ENCODE assay signal across 32 cellular contexts in genomic region chr10:42869977-42870350, GRCh38.
"Had no signal": no experiment of that assay in that cellular context is flagged by ENCODE, and none has a peak within 500 bp of the region (broad histone marks: within the 10 kb centered on the region; RNA-seq: fewer than 3 reads in every experiment).

No MANE protein-coding gene starts in this region.

- H3K36me3 Mint-ChIP-seq: activated naive CD4-positive, alpha-beta T cell treated with anti-CD3 and anti-CD28 coated beads, Interleukin-2, amount 50 U/mL, for 24 hours; activated naive CD8-positive, alpha-beta T cell treated with anti-CD3 and anti-CD28 coated beads for 36 hours; WTC11 had no signal

- FAIRE-seq: colon, TTC549 had no signal

- H3K4me1 Mint-ChIP-seq: activated naive CD8-positive, alpha-beta T cell treated with anti-CD3 and anti-CD28 coated beads for 36 hours had no signal

- H3K36me3 ChIP-seq: adrenal gland, esophagus squamous epithelium had no signal

- H3K4me3 Mint-ChIP-seq: activated CD4-positive, alpha-beta memory T cell treated with anti-CD3 and anti-CD28 coated beads, Interleukin-2, amount 10 ng/mL, durations not matched to agents 7 days and 5 days; activated CD4-positive, alpha-beta T cell treated with anti-CD3 and anti-CD28 coated beads, Interleukin-2, amount 10 ng/mL, durations not matched to agents 7 days and 5 days; activated naive CD4-positive, alpha-beta T cell treated with anti-CD3 and anti-CD28 coated beads for 36 hours; activated naive CD4-positive, alpha-beta T cell treated with anti-CD3 and anti-CD28 coated beads, Interleukin-2, amount 50 U/mL, for 24 hours; activated naive CD8-positive, alpha-beta T cell treated with anti-CD3 and anti-CD28 coated beads for 36 hours; activated naive CD8-positive, alpha-beta T cell treated with anti-CD3 and anti-CD28 coated beads, Interleukin-2, amount 50 U/mL, for 24 hours; activated T-helper 1 cell treated with anti-CD3 and anti-CD28 coated beads, Interleukin-12 subunit alpha, Interleukin-12 subunit beta, Interleukin-2, Interleukin-4 antibody, amounts not matched to agents 30 ng/mL and 10 ng/mL and 1 ng/mL, durations not matched to agents 14 hours and 24 hours and 36 hours; effector memory CD8-positive, alpha-beta T cell; T-helper 1 cell treated with Interleukin-12 subunit alpha and Interleukin-12 subunit beta and Interleukin-4 antibody, amounts not matched to agents 30 μg/mL and 1 μg/mL, for 36 hours; T-helper 2 cell treated with Interferon-gamma antibody and Interleukin-4, amounts not matched to agents 5 μg/mL and 100 μg/mL, for 36 hours; WTC11 had no signal

- ATAC-seq: activated naive CD8-positive, alpha-beta T cell treated with anti-CD3 and anti-CD28 coated beads, Interleukin-2, amount 50 U/mL, for 24 hours; body of pancreas; effector memory CD8-positive, alpha-beta T cell; WTC11 had no signal

- H3K27ac Mint-ChIP-seq: activated CD4-positive, alpha-beta memory T cell treated with anti-CD3 and anti-CD28 coated beads, Interleukin-2, amount 10 ng/mL, durations not matched to agents 7 days and 5 days; activated CD4-positive, alpha-beta T cell treated with anti-CD3 and anti-CD28 coated beads, Interleukin-2, amount 10 ng/mL, durations not matched to agents 7 days and 5 days; activated naive CD4-positive, alpha-beta T cell treated with anti-CD3 and anti-CD28 coated beads for 36 hours; activated naive CD4-positive, alpha-beta T cell treated with anti-CD3 and anti-CD28 coated beads, Interleukin-2, amount 50 U/mL, for 24 hours; activated naive CD8-positive, alpha-beta T cell treated with anti-CD3 and anti-CD28 coated beads for 36 hours; activated naive CD8-positive, alpha-beta T cell treated with anti-CD3 and anti-CD28 coated beads, Interleukin-2, amount 50 U/mL, for 24 hours; activated T-helper 1 cell treated with anti-CD3 and anti-CD28 coated beads, Interleukin-12 subunit alpha, Interleukin-12 subunit beta, Interleukin-2, Interleukin-4 antibody, amounts not matched to agents 30 ng/mL and 10 ng/mL and 1 ng/mL, durations not matched to agents 14 hours and 24 hours and 36 hours; activated T-helper 2 cell treated with anti-CD3 and anti-CD28 coated beads, Interferon-gamma antibody, Interleukin-2, Interleukin-4, amounts not matched to agents 10 μg/mL and 5 μg/mL and 100 μg/mL, durations not matched to agents 14 hours and 24 hours and 36 hours; effector memory CD8-positive, alpha-beta T cell; T-helper 1 cell treated with Interleukin-12 subunit alpha and Interleukin-12 subunit beta and Interleukin-4 antibody, amounts not matched to agents 30 μg/mL and 1 μg/mL, for 36 hours; T-helper 2 cell treated with Interferon-gamma antibody and Interleukin-4, amounts not matched to agents 5 μg/mL and 100 μg/mL, for 36 hours; WTC11 had no signal

- DNase-seq: activated CD4-positive, alpha-beta memory T cell treated with anti-CD3 and anti-CD28 coated beads, Interleukin-2, amount 10 ng/mL, durations not matched to agents 7 days and 5 days; activated CD4-positive, alpha-beta T cell treated with anti-CD3 and anti-CD28 coated beads for 1 hour; activated CD4-positive, alpha-beta T cell treated with anti-CD3 and anti-CD28 coated beads for 4 hours; activated CD4-positive, alpha-beta T cell treated with anti-CD3 and anti-CD28 coated beads, Interleukin-2, amount 10 ng/mL, durations not matched to agents 7 days and 5 days; activated CD4-positive, alpha-beta T cell treated with anti-CD3 and anti-CD28 coated beads, Interleukin-2, amount 50 U/mL, for 4 hours; activated effector memory CD4-positive, alpha-beta T cell treated with anti-CD3 and anti-CD28 coated beads, Interleukin-2, amount 50 U/mL, for 16 hours; activated naive CD4-positive, alpha-beta T cell treated with anti-CD3 and anti-CD28 coated beads for 36 hours; activated naive CD8-positive, alpha-beta T cell treated with anti-CD3 and anti-CD28 coated beads for 36 hours; activated naive CD8-positive, alpha-beta T cell treated with anti-CD3 and anti-CD28 coated beads, Interleukin-2, amount 50 U/mL, for 24 hours; activated T-cell treated with anti-CD3 and anti-CD28 coated beads, Interleukin-2, amount 50 U/mL, for 1 hour; activated T-cell treated with anti-CD3 and anti-CD28 coated beads, Interleukin-2, amount 50 U/mL, for 48 hours; adrenal gland; amygdala; aorta; body of pancreas; caudate nucleus; cortex of kidney; dermis blood vessel endothelial cell; effector CD4-positive, alpha-beta T cell; effector memory CD8-positive, alpha-beta T cell; erythroblast; esophagus squamous epithelium; foreskin melanocyte had no signal

- H3K27ac ChIP-seq: body of pancreas, esophagus squamous epithelium, VCaP had no signal

- H3K9me3 Mint-ChIP-seq: activated CD4-positive, alpha-beta memory T cell treated with anti-CD3 and anti-CD28 coated beads, Interleukin-2, amount 10 ng/mL, durations not matched to agents 7 days and 5 days; activated CD4-positive, alpha-beta T cell treated with anti-CD3 and anti-CD28 coated beads, Interleukin-2, amount 10 ng/mL, durations not matched to agents 7 days and 5 days; activated naive CD4-positive, alpha-beta T cell treated with anti-CD3 and anti-CD28 coated beads for 36 hours; activated naive CD4-positive, alpha-beta T cell treated with anti-CD3 and anti-CD28 coated beads, Interleukin-2, amount 50 U/mL, for 24 hours; activated naive CD8-positive, alpha-beta T cell treated with anti-CD3 and anti-CD28 coated beads for 36 hours; activated naive CD8-positive, alpha-beta T cell treated with anti-CD3 and anti-CD28 coated beads, Interleukin-2, amount 50 U/mL, for 24 hours; activated T-helper 1 cell treated with anti-CD3 and anti-CD28 coated beads, Interleukin-12 subunit alpha, Interleukin-12 subunit beta, Interleukin-2, Interleukin-4 antibody, amounts not matched to agents 30 ng/mL and 10 ng/mL and 1 ng/mL, durations not matched to agents 14 hours and 24 hours and 36 hours; activated T-helper 2 cell treated with anti-CD3 and anti-CD28 coated beads, Interferon-gamma antibody, Interleukin-2, Interleukin-4, amounts not matched to agents 10 μg/mL and 5 μg/mL and 100 μg/mL, durations not matched to agents 14 hours and 24 hours and 36 hours; effector memory CD8-positive, alpha-beta T cell; T-helper 1 cell treated with Interleukin-12 subunit alpha and Interleukin-12 subunit beta and Interleukin-4 antibody, amounts not matched to agents 30 μg/mL and 1 μg/mL, for 36 hours; T-helper 2 cell treated with Interferon-gamma antibody and Interleukin-4, amounts not matched to agents 5 μg/mL and 100 μg/mL, for 36 hours; WTC11 had no signal

- H3K4me3 ChIP-seq: adrenal gland, body of pancreas, esophagus squamous epithelium had no signal

- H3K9me3 ChIP-seq: adrenal gland, body of pancreas, esophagus squamous epithelium had no signal
